In genomic region chr12:40034156-40034555, GRCh38 we compare ENCODE assay signal across 23 cellular contexts.
"Had no signal": no experiment of that assay in that cellular context is flagged by ENCODE, and none has a peak within 500 bp of the region (broad histone marks: within the 10 kb centered on the region; RNA-seq: fewer than 3 reads in every experiment).

No MANE protein-coding gene starts in this region.

- H3K27me3 ChIP-seq: adrenal gland, breast epithelium, dorsolateral prefrontal cortex, esophagus squamous epithelium, neural progenitor cell, right lobe of liver had no signal

- H3K4me1 Mint-ChIP-seq: activated CD4-positive, alpha-beta T cell treated with anti-CD3 and anti-CD28 coated beads, Interleukin-2, amount 10 ng/mL, durations not matched to agents 7 days and 5 days; activated naive CD4-positive, alpha-beta T cell treated with anti-CD3 and anti-CD28 coated beads, Interleukin-2, amount 50 U/mL, for 24 hours; central memory CD8-positive, alpha-beta T cell; stimulated activated effector memory CD8-positive, alpha-beta T cell treated with anti-CD3 and anti-CD28 coated beads, Interleukin-12 subunit alpha, Interleukin-12 subunit beta, amount 100 ng/mL, for 72 hours had no signal

- H3K36me3 Mint-ChIP-seq: activated naive CD4-positive, alpha-beta T cell treated with anti-CD3 and anti-CD28 coated beads, Interleukin-2, amount 50 U/mL, for 24 hours; neural progenitor cell; stimulated activated effector memory CD8-positive, alpha-beta T cell treated with anti-CD3 and anti-CD28 coated beads, Interleukin-12 subunit alpha, Interleukin-12 subunit beta, amount 100 ng/mL, for 72 hours had no signal

- ATAC-seq: activated CD4-positive, CD25-positive, alpha-beta regulatory T cell treated with anti-CD3 and anti-CD28 coated beads, Interleukin-2, amount 50 U/mL, for 24 hours; activated CD8-positive, alpha-beta T cell treated with anti-CD3 and anti-CD28 coated beads for 36 hours; effector memory CD8-positive, alpha-beta T cell; lower lobe of right lung; mucosa of descending colon; right lobe of liver; stimulated activated effector memory CD8-positive, alpha-beta T cell treated with anti-CD3 and anti-CD28 coated beads, Interleukin-12 subunit alpha, Interleukin-12 subunit beta, amount 100 ng/mL, for 72 hours had no signal

- H3K9ac ChIP-seq: neural progenitor cell had no signal

- H3K4me1 ChIP-seq: adrenal gland, breast epithelium, lower lobe of right lung had no signal

- H3K27ac Mint-ChIP-seq: activated CD4-positive, alpha-beta T cell treated with anti-CD3 and anti-CD28 coated beads, Interleukin-2, amount 10 ng/mL, durations not matched to agents 7 days and 5 days; activated CD8-positive, alpha-beta T cell treated with anti-CD3 and anti-CD28 coated beads for 36 hours; activated naive CD4-positive, alpha-beta T cell treated with anti-CD3 and anti-CD28 coated beads, Interleukin-2, amount 50 U/mL, for 24 hours; effector memory CD8-positive, alpha-beta T cell; neural progenitor cell; stimulated activated effector memory CD8-positive, alpha-beta T cell treated with anti-CD3 and anti-CD28 coated beads, Interleukin-12 subunit alpha, Interleukin-12 subunit beta, amount 100 ng/mL, for 72 hours; T-helper 1 cell treated with Interleukin-12 subunit alpha and Interleukin-12 subunit beta and Interleukin-4 antibody, amounts not matched to agents 30 μg/mL and 1 μg/mL, for 36 hours had no signal

- H3K27me3 Mint-ChIP-seq: activated CD4-positive, alpha-beta T cell treated with anti-CD3 and anti-CD28 coated beads, Interleukin-2, amount 10 ng/mL, durations not matched to agents 7 days and 5 days; activated CD8-positive, alpha-beta T cell treated with anti-CD3 and anti-CD28 coated beads for 36 hours; activated naive CD4-positive, alpha-beta T cell treated with anti-CD3 and anti-CD28 coated beads, Interleukin-2, amount 50 U/mL, for 24 hours; central memory CD8-positive, alpha-beta T cell; effector memory CD8-positive, alpha-beta T cell had no signal

- H3K27ac ChIP-seq: adrenal gland, breast epithelium, dorsolateral prefrontal cortex, esophagus squamous epithelium, lower lobe of right lung, neural progenitor cell, right lobe of liver had no signal

- H3K4me3 ChIP-seq: adrenal gland, breast epithelium, dorsolateral prefrontal cortex, esophagus squamous epithelium, lower lobe of right lung, mucosa of descending colon, neural progenitor cell, right lobe of liver had no signal

- H3K9me3 ChIP-seq: adrenal gland, breast epithelium, esophagus squamous epithelium, lower lobe of right lung, mucosa of descending colon, right lobe of liver had no signal

- H3K36me3 ChIP-seq: adrenal gland, breast epithelium, esophagus squamous epithelium, lower lobe of right lung, neural progenitor cell, right lobe of liver had no signal

- DNase-seq: activated CD4-positive, alpha-beta T cell treated with anti-CD3 and anti-CD28 coated beads, Interleukin-2, amount 10 ng/mL, durations not matched to agents 7 days and 5 days; activated CD8-positive, alpha-beta T cell treated with anti-CD3 and anti-CD28 coated beads for 36 hours; activated gamma-delta T cell treated with Interleukin-2 at 50 U/mL for 16 hours; activated T-cell treated with anti-CD3 and anti-CD28 coated beads, Interleukin-2, amount 50 U/mL, for 1 hour; adrenal gland; dorsolateral prefrontal cortex; effector memory CD8-positive, alpha-beta T cell; esophagus squamous epithelium; lower lobe of right lung; mucosa of descending colon; posterior cingulate gyrus; right lobe of liver; small intestine; stimulated activated CD4-positive, alpha-beta T cell treated with anti-CD3 and anti-CD28 coated beads, Interleukin-2, amount 100 ng/mL, for 24 hours had no signal

- H3K4me3 Mint-ChIP-seq: activated CD4-positive, alpha-beta T cell treated with anti-CD3 and anti-CD28 coated beads, Interleukin-2, amount 10 ng/mL, durations not matched to agents 7 days and 5 days; activated CD8-positive, alpha-beta T cell treated with anti-CD3 and anti-CD28 coated beads for 36 hours; activated naive CD4-positive, alpha-beta T cell treated with anti-CD3 and anti-CD28 coated beads, Interleukin-2, amount 50 U/mL, for 24 hours; central memory CD8-positive, alpha-beta T cell; effector memory CD8-positive, alpha-beta T cell; neural progenitor cell; stimulated activated effector memory CD8-positive, alpha-beta T cell treated with anti-CD3 and anti-CD28 coated beads, Interleukin-12 subunit alpha, Interleukin-12 subunit beta, amount 100 ng/mL, for 72 hours; T-helper 1 cell treated with Interleukin-12 subunit alpha and Interleukin-12 subunit beta and Interleukin-4 antibody, amounts not matched to agents 30 μg/mL and 1 μg/mL, for 36 hours had no signal

- FAIRE-seq: colon, keratinocyte had no signal

- H3K9me3 Mint-ChIP-seq: activated CD4-positive, alpha-beta T cell treated with anti-CD3 and anti-CD28 coated beads, Interleukin-2, amount 10 ng/mL, durations not matched to agents 7 days and 5 days; activated CD8-positive, alpha-beta T cell treated with anti-CD3 and anti-CD28 coated beads for 36 hours; activated naive CD4-positive, alpha-beta T cell treated with anti-CD3 and anti-CD28 coated beads, Interleukin-2, amount 50 U/mL, for 24 hours; central memory CD8-positive, alpha-beta T cell; effector memory CD8-positive, alpha-beta T cell; neural progenitor cell; stimulated activated effector memory CD8-positive, alpha-beta T cell treated with anti-CD3 and anti-CD28 coated beads, Interleukin-12 subunit alpha, Interleukin-12 subunit beta, amount 100 ng/mL, for 72 hours; T-helper 1 cell treated with Interleukin-12 subunit alpha and Interleukin-12 subunit beta and Interleukin-4 antibody, amounts not matched to agents 30 μg/mL and 1 μg/mL, for 36 hours had no signal
